In the genomic region with DNA sequence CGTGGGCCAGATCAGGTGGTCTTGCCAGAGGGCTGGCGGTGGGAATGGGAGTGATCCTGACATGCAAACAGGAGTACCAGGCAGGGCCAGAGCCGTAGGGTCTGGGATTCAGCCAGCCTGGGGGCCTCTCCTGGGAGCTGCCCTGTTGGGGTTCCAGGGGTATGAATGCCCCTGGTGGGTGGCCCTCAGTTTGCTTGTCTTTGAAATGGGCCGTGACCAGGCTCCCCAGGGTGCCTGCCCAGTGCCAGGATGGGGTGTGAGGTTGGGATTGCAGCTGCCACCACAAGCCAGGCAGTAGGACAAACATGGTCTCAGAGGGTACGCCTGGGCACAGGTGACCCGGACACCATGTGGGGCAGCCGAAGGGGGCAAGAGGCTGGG, we compare ENCODE assay signal across 13 cellular contexts.
"Had no signal": no experiment of that assay in that cellular context is flagged by ENCODE, and none has a peak within 500 bp of the region (broad histone marks: within the 10 kb centered on the region; RNA-seq: fewer than 3 reads in every experiment).

No MANE protein-coding gene starts in this region.

- ATAC-seq: esophagus mucosa; mucosa of descending colon; naive thymus-derived CD8-positive, alpha-beta T cell; pancreas; sciatic nerve had no signal

- H3K36me3 ChIP-seq: pancreas, prostate gland had no signal

- DNase-seq: effector memory CD4-positive, alpha-beta T cell; islet precursor cell; stimulated activated CD4-positive, alpha-beta T cell treated with anti-CD3 and anti-CD28 coated beads, Interleukin-2, amount 100 ng/mL, for 24 hours; stimulated activated naive CD4-positive, alpha-beta T cell; trophoblast cell had no signal

- H3K9me3 ChIP-seq: mucosa of descending colon, pancreas, prostate gland had no signal

- H3K4me1 ChIP-seq: pancreas, prostate gland had no signal

- H3K36me3 Mint-ChIP-seq: naive thymus-derived CD8-positive, alpha-beta T cell had no signal

- H3K4me3 Mint-ChIP-seq: central memory CD8-positive, alpha-beta T cell; naive thymus-derived CD8-positive, alpha-beta T cell had no signal

- H3K9me3 Mint-ChIP-seq: central memory CD8-positive, alpha-beta T cell had no signal

- H3K4me3 ChIP-seq: mucosa of descending colon, pancreas, prostate gland, skin epidermis had no signal

- H3K4me1 Mint-ChIP-seq: central memory CD8-positive, alpha-beta T cell; naive thymus-derived CD8-positive, alpha-beta T cell had no signal

- H3K27ac ChIP-seq: pancreas, prostate gland, skin epidermis had no signal

- H3K27me3 ChIP-seq: pancreas had no signal
